In genomic region chr7:111232249-111233084, GRCh38 we compare ENCODE assay signal across 9 cellular contexts.
A peak's percentile ranks its signal among the peaks of the same experiment; 100 is the strongest.
DNase-seq lines count a peak whose midpoint lies in the region; ATAC-seq and TF ChIP-seq lines count a peak whose summit lies in the region.
"Had no signal": no experiment of that assay in that cellular context is flagged by ENCODE, and none has a peak within 500 bp of the region (broad histone marks: within the 10 kb centered on the region; RNA-seq: fewer than 3 reads in every experiment).

No MANE protein-coding gene starts in this region.

- intact Hi-C loops in activated B cell treated with CpG ODN at 0.5 μM for 24 hours (cut with micrococcal nuclease), result loop anchor here (5.0 kb wide), 1 partner anchor 255 kb away; no protein-coding TSS in a partner anchor
- intact Hi-C loops in lower leg skin (cut with DNase I; ENCODE audit: low total_unique reads), result no loop called here

- no peaks in the 10 kb centered on the region for H3K27me3 Mint-ChIP-seq in activated CD8-positive, alpha-beta memory T cell treated with anti-CD3 and anti-CD28 coated beads, Interleukin-2, amount 10 ng/mL, durations not matched to agents 7 days and 5 days
- H3K27me3 Mint-ChIP-seq in activated B cell treated with CpG ODN at 0.5 μM for 24 hours, result no peaks in the 10 kb centered on the region
- no peaks in the 10 kb centered on the region for H3K27me3 Mint-ChIP-seq in stimulated activated naive CD8-positive, alpha-beta T cell treated with anti-CD3 and anti-CD28 coated beads, Interleukin-15, Interleukin-2, amounts not matched to agents 100 ng/mL and 50 ng/mL, for 24 hours

- peaks cover 5% of the 10 kb centered on the region for H3K36me3 Mint-ChIP-seq in activated CD8-positive, alpha-beta memory T cell treated with anti-CD3 and anti-CD28 coated beads, Interleukin-2, amount 10 ng/mL, durations not matched to agents 7 days and 5 days
- peaks cover 5% of the 10 kb centered on the region for H3K36me3 Mint-ChIP-seq in activated B cell treated with CpG ODN at 0.5 μM for 24 hours (ENCODE audit: low read depth)
- peaks cover 13% of the 10 kb centered on the region for H3K36me3 Mint-ChIP-seq in stimulated activated naive CD8-positive, alpha-beta T cell treated with anti-CD3 and anti-CD28 coated beads, Interleukin-15, Interleukin-2, amounts not matched to agents 100 ng/mL and 50 ng/mL, for 24 hours (ENCODE audit: low read depth)

- no peak for TF ChIP-seq POLR2A in lower leg skin (IDR thresholded peaks at IDR 0.05)

- CTCF ChIA-PET in activated CD8-positive, alpha-beta memory T cell treated with anti-CD3 and anti-CD28 coated beads, Interleukin-2, amount 10 ng/mL, durations not matched to agents 7 days and 5 days (lab: Charles Lee), result interaction anchor here (0.8 kb wide), 1 partner anchor 52 kb away, joined by 3 read pairs; no protein-coding TSS in a partner anchor
- CTCF ChIA-PET in activated B cell treated with CpG ODN at 0.5 μM for 24 hours (lab: Charles Lee), result no interaction called here

- 66 to 72% methylated on average over 3 of the region's 3 CpGs for WGBS in lower leg skin, 2 donors

- no peak for DNase-seq in activated CD8-positive, alpha-beta memory T cell treated with anti-CD3 and anti-CD28 coated beads, Interleukin-2, amount 10 ng/mL, durations not matched to agents 7 days and 5 days
- DNase-seq in activated CD8-positive, alpha-beta memory T cell treated with anti-CD3 and anti-CD28 coated beads for 24 hours, result no peak
- DNase-seq in activated B cell treated with CpG ODN at 0.5 μM for 24 hours, result no peak
- no peak for DNase-seq in stimulated activated CD4-positive, alpha-beta T cell treated with anti-CD3 and anti-CD28 coated beads, Interleukin-1b, Interleukin-23, amount 100 ng/mL, for 48 hours
- no peak for DNase-seq in lower leg skin (ENCODE audit: low spot score in 2 of 2)
- no peak for DNase-seq in GDM1 (lab: John Stamatoyannopoulos, UW)

- TF ChIP-seq CTCF in activated B cell treated with CpG ODN at 0.5 μM for 24 hours (IDR thresholded peaks at IDR 0.05) (no peak), lower leg skin (IDR thresholded peaks at IDR 0.05) (no peak)

- POLR2A ChIA-PET in activated B cell treated with CpG ODN at 0.5 μM for 24 hours (lab: Charles Lee), result no interaction called here

- H3K4me1 Mint-ChIP-seq in activated CD8-positive, alpha-beta memory T cell treated with anti-CD3 and anti-CD28 coated beads, Interleukin-2, amount 10 ng/mL, durations not matched to agents 7 days and 5 days, result peaks cover 10% of the 10 kb centered on the region
- peaks cover 7% of the 10 kb centered on the region for H3K4me1 Mint-ChIP-seq in activated B cell treated with CpG ODN at 0.5 μM for 24 hours
- H3K4me1 Mint-ChIP-seq in stimulated activated naive CD8-positive, alpha-beta T cell treated with anti-CD3 and anti-CD28 coated beads, Interleukin-15, Interleukin-2, amounts not matched to agents 100 ng/mL and 50 ng/mL, for 24 hours (ENCODE audit: low read depth), result peaks cover 9% of the 10 kb centered on the region

- peak; percentile 83 for ATAC-seq in activated CD8-positive, alpha-beta memory T cell treated with anti-CD3 and anti-CD28 coated beads, Interleukin-2, amount 10 ng/mL, durations not matched to agents 7 days and 5 days
- peak; percentile 97 for ATAC-seq in HG03097 (IDR thresholded peaks at IDR 0.05; ENCODE audit: low FRiP score, unreplicated experiment)
- peak; percentile 31 for ATAC-seq in activated B cell treated with CpG ODN at 0.5 μM for 24 hours (ENCODE audit: low read depth)

- H3K27ac Mint-ChIP-seq in activated CD8-positive, alpha-beta memory T cell treated with anti-CD3 and anti-CD28 coated beads, Interleukin-2, amount 10 ng/mL, durations not matched to agents 7 days and 5 days, result peak overlapping the region; percentile 12
- H3K27ac Mint-ChIP-seq in activated B cell treated with CpG ODN at 0.5 μM for 24 hours, result no peak overlapping the region
- peak overlapping the region; percentile 27 for H3K27ac Mint-ChIP-seq in stimulated activated naive CD8-positive, alpha-beta T cell treated with anti-CD3 and anti-CD28 coated beads, Interleukin-15, Interleukin-2, amounts not matched to agents 100 ng/mL and 50 ng/mL, for 24 hours

- H3K4me3 ChIP-seq in lower leg skin (ENCODE audit: low read depth, poor library complexity, severe bottlenecking), result no peak overlapping the region
- H3K4me3 ChIP-seq: BLaER1 had no signal

- H3K4me3 Mint-ChIP-seq in activated CD8-positive, alpha-beta memory T cell treated with anti-CD3 and anti-CD28 coated beads, Interleukin-2, amount 10 ng/mL, durations not matched to agents 7 days and 5 days, result no peak overlapping the region
- no peak overlapping the region for H3K4me3 Mint-ChIP-seq in activated B cell treated with CpG ODN at 0.5 μM for 24 hours
- H3K4me3 Mint-ChIP-seq in stimulated activated naive CD8-positive, alpha-beta T cell treated with anti-CD3 and anti-CD28 coated beads, Interleukin-15, Interleukin-2, amounts not matched to agents 100 ng/mL and 50 ng/mL, for 24 hours, result no peak overlapping the region

- H3K9me3 Mint-ChIP-seq in activated CD8-positive, alpha-beta memory T cell treated with anti-CD3 and anti-CD28 coated beads, Interleukin-2, amount 10 ng/mL, durations not matched to agents 7 days and 5 days (ENCODE audit: low read depth), result peaks cover 2% of the 10 kb centered on the region
- H3K9me3 Mint-ChIP-seq in activated B cell treated with CpG ODN at 0.5 μM for 24 hours, result no peaks in the 10 kb centered on the region
- peaks cover 5% of the 10 kb centered on the region for H3K9me3 Mint-ChIP-seq in stimulated activated naive CD8-positive, alpha-beta T cell treated with anti-CD3 and anti-CD28 coated beads, Interleukin-15, Interleukin-2, amounts not matched to agents 100 ng/mL and 50 ng/mL, for 24 hours

Comparison
In these comparisons a context has a peak if more than half of its experiments do, and no peak if none do; other contexts are left out.
1. ATAC-seq: peak in every context shown above with its lines; median percentile 97 in HG03097; 83 in activated CD8-positive, alpha-beta memory T cell treated with anti-CD3 and anti-CD28 coated beads, Interleukin-2, amount 10 ng/mL, durations not matched to agents 7 days and 5 days; 31 in activated B cell treated with CpG ODN at 0.5 μM for 24 hours.